In the genomic region with DNA sequence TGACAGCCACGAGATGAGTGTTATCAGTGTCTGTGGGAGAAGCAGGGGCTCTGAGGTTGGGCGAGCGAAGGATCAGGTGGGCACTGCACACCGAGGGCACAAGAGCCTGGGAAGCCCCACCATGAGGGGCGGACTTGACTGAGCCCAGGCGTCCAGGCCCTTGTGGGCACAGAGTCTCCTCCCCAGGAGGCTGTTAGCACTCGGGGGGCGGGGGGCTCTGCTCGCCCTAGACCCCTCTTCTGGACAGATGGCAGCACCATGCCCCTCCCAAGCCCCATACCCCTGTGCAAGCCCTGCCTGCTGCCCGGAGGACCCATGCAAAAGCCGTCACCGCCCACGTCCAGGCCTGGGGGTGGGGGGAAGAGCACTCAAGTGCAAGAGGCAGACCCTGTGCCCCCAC, we compare ENCODE assay signal across 21 cellular contexts. TPM values are rescaled to one million over a fixed set of nuclear protein-coding genes. Genes with fewer than 3 reads are reported as not detected.
DNase-seq lines count a peak whose midpoint lies in the region; ATAC-seq and TF ChIP-seq lines count a peak whose summit lies in the region.
"Had no signal": no experiment of that assay in that cellular context is flagged by ENCODE, and none has a peak within 500 bp of the region (broad histone marks: within the 10 kb centered on the region; RNA-seq: fewer than 3 reads in every experiment).

No MANE protein-coding gene starts in this region.

- H2AK5ac ChIP-seq in neuronal stem cell (ENCODE audit: low read depth, low read length), result peak overlapping the region; percentile 47

- no peak overlapping the region for H3K4me3 ChIP-seq in BLaER1 treated with 17β-estradiol and CSF1 and Interleukin-3, amounts not matched to agents 10 nM and 100 nM
- H3K4me3 ChIP-seq in Panc1 (ENCODE audit: low read depth in 2 of 2, low read length in 2 of 2) (no peak overlapping the region), epithelial cell of proximal tubule (ENCODE audit: low read depth, low read length) (peak overlapping the region; percentile 0), neuronal stem cell (ENCODE audit: low read length in 2 of 2) (no peak overlapping the region), prostate gland (no peak overlapping the region)
- H3K4me3 ChIP-seq: GM23338 had no signal

- no peak for TF ChIP-seq POLR2A in prostate gland (IDR thresholded peaks at IDR 0.05)

- no peak overlapping the region for H2BK120ac ChIP-seq in neuronal stem cell (ENCODE audit: low read depth, low read length)

- TF ChIP-seq CTCF in Panc1 (IDR thresholded peaks at IDR 0.05) (no peak), epithelial cell of proximal tubule (conservative IDR thresholded peaks at IDR 0.05; ENCODE audit: low read depth, low read length) (no peak), prostate gland (IDR thresholded peaks at IDR 0.05) (no peak)

- H4K91ac ChIP-seq in neuronal stem cell (ENCODE audit: low read depth, low read length, poor library complexity), result no peak overlapping the region

- H3K4me1 ChIP-seq in BLaER1 treated with 17β-estradiol and CSF1 and Interleukin-3, amounts not matched to agents 10 nM and 100 nM, result peaks cover 87 to 98% (median 94%) of the 10 kb centered on the region in 10 experiments
- H3K4me1 ChIP-seq in Panc1 (ENCODE audit: control insufficient read depth, insufficient read depth, low read length), result peaks cover 86% of the 10 kb centered on the region
- peaks cover 0 to 22% of the 10 kb centered on the region in 2 donors for H3K4me1 ChIP-seq in neuronal stem cell (ENCODE audit: control insufficient read depth in 2 of 2, insufficient read depth in 1 of 2, low read depth in 1 of 2, low read length in 2 of 2)
- H3K4me1 ChIP-seq in prostate gland (replicated peaks), result peaks cover 16% of the 10 kb centered on the region

- CTCF ChIA-PET in Panc1 (lab: Charles Lee), result no interaction called here

- H4K8ac ChIP-seq in neuronal stem cell (ENCODE audit: low read depth, low read length), result no peak overlapping the region

- POLR2A ChIA-PET in Panc1 (lab: Charles Lee), result no interaction called here

- intact Hi-C loops in Panc1 (cut with micrococcal nuclease; ENCODE audit: unreplicated experiment) (no loop called here), prostate gland (cut with DNase I) (no loop called here)

- H3K14ac ChIP-seq in neuronal stem cell (ENCODE audit: low read length), result peak overlapping the region; percentile 14

- H3K18ac ChIP-seq in neuronal stem cell (ENCODE audit: low read length), result peak overlapping the region; percentile 42

- in situ Hi-C loops in Panc1 (cut with HindIII; ENCODE audit: low pct_unique_long_range_greater_than_20kb, low sequenced_read_pairs), result no loop called here

- BruUV-seq in Panc1 (replicated peaks; lab: Mats Ljungman, UMichigan), result no TSS peak

- H3K4me2 ChIP-seq in BLaER1 treated with 17β-estradiol and CSF1 and Interleukin-3, amounts not matched to agents 10 nM and 100 nM, result peak overlapping the region in 8 of 11 experiments; percentile 19 to 97 (median 44); a peak in 13 of 22 replicates
- H3K4me2 ChIP-seq in neuronal stem cell (ENCODE audit: insufficient read depth, low read length, poor library complexity, severe bottlenecking), result no peak overlapping the region
- H3K4me2 ChIP-seq: GM23338, KMS-11, SK-N-SH had no signal

- no peak for DNase-seq in Panc1 (ENCODE audit: low read depth, low spot score)
- DNase-seq in epithelial cell of proximal tubule (ENCODE audit: low read depth), result no peak
- DNase-seq in neuronal stem cell (ENCODE audit: low spot score), result no peak
- no peak for DNase-seq in C1 segment of cervical spinal cord (lab: John Stamatoyannopoulos, UW)
- no peak for DNase-seq in prostate gland (ENCODE audit: low spot score)
- DNase-seq: BE2C; Calu3; CD4-positive, alpha-beta memory T cell; DMS153; NCI-H1092 treated with DMSO at 0.1 percent for 48 hours; NCI-H1436 treated with DMSO at 0.1 percent for 48 hours; NCI-H2029; NCI-H345; OCI-M1; SIG-M5; SK-N-SH had no signal

- H2BK5ac ChIP-seq in neuronal stem cell (ENCODE audit: low read length), result no peak overlapping the region

- peak overlapping the region in 2 of 11 experiments; percentile 38 to 46; a peak in 2 of 22 replicates for H3K9ac ChIP-seq in BLaER1 treated with 17β-estradiol and CSF1 and Interleukin-3, amounts not matched to agents 10 nM and 100 nM
- no peak overlapping the region for H3K9ac ChIP-seq in neuronal stem cell (ENCODE audit: low read depth, low read length, poor library complexity)
- H3K9ac ChIP-seq: KMS-11, SK-N-SH had no signal

- H2BK12ac ChIP-seq in neuronal stem cell (ENCODE audit: low read length), result no peak overlapping the region

- H2BK15ac ChIP-seq in neuronal stem cell (ENCODE audit: low read length), result no peak overlapping the region

- H3K23ac ChIP-seq in neuronal stem cell (ENCODE audit: low read depth, low read length, poor library complexity), result no peak overlapping the region

- no peaks in the 10 kb centered on the region for H3K9me3 ChIP-seq in BLaER1 treated with 17β-estradiol and CSF1 and Interleukin-3, amounts not matched to agents 10 nM and 100 nM (replicated peaks in 1 of 11)
- H3K9me3 ChIP-seq in Panc1 (ENCODE audit: control insufficient read depth, insufficient read depth, low read depth, low read length) (no peaks in the 10 kb centered on the region), neuronal stem cell (replicated peaks in 1 of 2; ENCODE audit: control insufficient read depth in 2 of 2, insufficient read depth in 1 of 2, low read depth in 1 of 2, low read length in 2 of 2) (no peaks in the 10 kb centered on the region), prostate gland (no peaks in the 10 kb centered on the region)
- H3K9me3 ChIP-seq: BE2C, SK-N-SH had no signal

- no peak overlapping the region for H2AFZ ChIP-seq in neuronal stem cell (ENCODE audit: low read length)
- H2AFZ ChIP-seq: GM23338 had no signal

- H3K36me3 ChIP-seq in BLaER1 treated with 17β-estradiol and CSF1 and Interleukin-3, amounts not matched to agents 10 nM and 100 nM, result no peaks in the 10 kb centered on the region
- H3K36me3 ChIP-seq in Panc1 (ENCODE audit: control insufficient read depth, insufficient read depth, low read length) (no peaks in the 10 kb centered on the region), neuronal stem cell (replicated peaks in 1 of 2; ENCODE audit: control insufficient read depth in 2 of 2, insufficient read depth in 2 of 2, low read length in 2 of 2) (no peaks in the 10 kb centered on the region), prostate gland (no peaks in the 10 kb centered on the region)
- H3K36me3 ChIP-seq: BE2C had no signal

- peaks cover 0 to 5% (median 0%) of the 10 kb centered on the region in 11 experiments; a peak in 1 of 22 replicates for H4K20me1 ChIP-seq in BLaER1 treated with 17β-estradiol and CSF1 and Interleukin-3, amounts not matched to agents 10 nM and 100 nM

- WGBS in neuronal stem cell (ENCODE audit: extremely low coverage in 2 of 2, insufficient read length in 2 of 2, insufficient replicate concordance in 1 of 2), 2 donors, result no CpG with 5 or more reads among the region's 13 CpGs
- 84% methylated on average over 13 of the region's 13 CpGs for WGBS in prostate gland

- H3K79me1 ChIP-seq in neuronal stem cell (ENCODE audit: low read depth, low read length), result peaks cover 2% of the 10 kb centered on the region

- H3K27ac ChIP-seq in BLaER1 treated with 17β-estradiol and CSF1 and Interleukin-3, amounts not matched to agents 10 nM and 100 nM, result peak overlapping the region in 3 of 11 experiments; percentile 26 to 80 (median 38); a peak in 3 of 22 replicates
- H3K27ac ChIP-seq in Panc1 (ENCODE audit: low read length) (peak overlapping the region; percentile 99), neuronal stem cell (replicated peaks; ENCODE audit: low read length) (no peak overlapping the region), prostate gland (no peak overlapping the region)
- H3K27ac ChIP-seq: KMS-11 had no signal

- no peaks in the 10 kb centered on the region for H3K27me3 ChIP-seq in BLaER1 treated with 17β-estradiol and CSF1 and Interleukin-3, amounts not matched to agents 10 nM and 100 nM
- H3K27me3 ChIP-seq in Panc1 (ENCODE audit: control insufficient read depth, insufficient read depth, low read length), result no peaks in the 10 kb centered on the region
- peaks cover 0 to 41% (median 0%) of the 10 kb centered on the region in 3 experiments for H3K27me3 ChIP-seq in neuronal stem cell (ENCODE audit: control insufficient read depth in 3 of 3, insufficient read depth in 3 of 3, low read depth in 1 of 3, low read length in 3 of 3)
- no peaks in the 10 kb centered on the region for H3K27me3 ChIP-seq in prostate gland (replicated peaks; ENCODE audit: insufficient read depth)
- H3K27me3 ChIP-seq: BE2C had no signal

- H3K4ac ChIP-seq in neuronal stem cell (ENCODE audit: low read length), result no peak overlapping the region

- ATAC-seq in Panc1 (no peak), GM21529 (IDR thresholded peaks at IDR 0.05; ENCODE audit: unreplicated experiment) (no peak)
- ATAC-seq: GM23338, HCT116 had no signal

RNA-seq across cellular contexts. Expression of gene SLCO4A1, which starts 21.7 kb away (rescaled TPM):
- total RNA-seq in Panc1 (2021; ENCODE audit: unreplicated experiment) (167 TPM), epithelial cell of proximal tubule (48.3 and 57.3 TPM in 2 replicates), prostate gland (10 to 100 TPM in 1 of 2 donors, 1 to 10 TPM in 1; 4.5 to 12.3 TPM)
- 145 TPM for polyA plus RNA-seq in Panc1 (2012; ENCODE audit: insufficient read length)
- polyA plus RNA-seq in neuronal stem cell (2013, experiment 1 of 2), result 3.5 TPM
- polyA plus RNA-seq in neuronal stem cell (2013, experiment 2 of 2), result 3.9 TPM
